ENCODE assay signal across 30 cellular contexts in the genomic region with DNA sequence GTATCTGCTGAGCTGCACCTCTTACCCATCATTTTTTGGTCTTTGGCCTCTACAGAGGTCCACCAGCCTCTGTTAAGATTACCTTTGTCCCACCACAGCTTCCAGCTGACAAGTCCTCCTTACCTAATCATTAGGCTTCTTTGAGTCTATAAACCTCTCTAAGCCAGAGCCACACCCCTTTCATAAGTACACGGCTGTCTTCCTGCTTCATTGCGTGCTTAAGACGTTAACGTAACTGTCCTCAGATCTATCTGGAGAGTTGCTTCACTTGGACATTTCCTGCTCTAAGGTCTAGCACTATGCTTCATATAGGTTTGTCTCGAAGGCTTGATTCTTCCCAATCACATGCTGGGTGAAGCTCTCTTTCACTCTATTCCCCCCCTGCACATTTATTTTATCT.
"Had no signal": no experiment of that assay in that cellular context is flagged by ENCODE, and none has a peak within 500 bp of the region (broad histone marks: within the 10 kb centered on the region; RNA-seq: fewer than 3 reads in every experiment).

No MANE protein-coding gene starts in this region.

- H3K9me3 Mint-ChIP-seq: activated B cell treated with CpG ODN at 0.5 μM for 24 hours; activated CD4-positive, alpha-beta memory T cell treated with anti-CD3 and anti-CD28 coated beads for 36 hours; activated CD4-positive, alpha-beta T cell treated with anti-CD3 and anti-CD28 coated beads, Interleukin-2, amount 10 ng/mL, durations not matched to agents 7 days and 5 days; activated naive CD4-positive, alpha-beta T cell treated with anti-CD3 and anti-CD28 coated beads, Interleukin-2, amount 50 U/mL, for 72 hours; activated naive CD8-positive, alpha-beta T cell treated with anti-CD3 and anti-CD28 coated beads, Interleukin-2, amount 50 U/mL, for 24 hours; activated T-cell treated with anti-CD3 and anti-CD28 coated beads, Interleukin-2, amount 50 U/mL, for 4 hours; T-helper 1 cell treated with Interleukin-12 subunit alpha and Interleukin-12 subunit beta and Interleukin-4 antibody, amounts not matched to agents 30 μg/mL and 1 μg/mL, for 36 hours had no signal

- ATAC-seq: activated naive CD4-positive, alpha-beta T cell treated with anti-CD3 and anti-CD28 coated beads, Interleukin-2, amount 50 U/mL, for 72 hours; activated naive CD8-positive, alpha-beta T cell treated with anti-CD3 and anti-CD28 coated beads, Interleukin-2, amount 50 U/mL, for 24 hours; activated T-cell treated with anti-CD3 and anti-CD28 coated beads, Interleukin-2, amount 50 U/mL, for 4 hours; body of pancreas; K562; SK-N-SH treated with all-trans-retinoic acid at 6 μM for 48 hours had no signal

- H3K27me3 ChIP-seq: ascending aorta, body of pancreas, Peyer's patch, SJSA1 had no signal

- DNase-seq: activated B cell treated with CpG ODN at 0.5 μM for 24 hours; activated CD4-positive, alpha-beta memory T cell treated with anti-CD3 and anti-CD28 coated beads for 36 hours; activated CD4-positive, alpha-beta T cell treated with anti-CD3 and anti-CD28 coated beads, Interleukin-2, amount 10 ng/mL, durations not matched to agents 7 days and 5 days; activated CD8-positive, alpha-beta memory T cell treated with anti-CD3 and anti-CD28 coated beads for 24 hours; activated effector memory CD4-positive, alpha-beta T cell treated with anti-CD3 and anti-CD28 coated beads, Interleukin-2, amount 50 U/mL, for 16 hours; activated naive CD4-positive, alpha-beta T cell treated with Interleukin-2 at 50 U/mL for 16 hours; activated naive CD8-positive, alpha-beta T cell treated with anti-CD3 and anti-CD28 coated beads, Interleukin-2, amount 50 U/mL, for 24 hours; activated T-cell treated with anti-CD3 and anti-CD28 coated beads, Interleukin-2, amount 50 U/mL, for 4 hours; amniotic stem cell; body of pancreas; central memory CD4-positive, alpha-beta T cell; Karpas-422; MM.1S; NCI-H1092 treated with DMSO at 0.1 percent for 48 hours; NCI-H1417 treated with DMSO at 0.1 percent for 48 hours; NCI-H1694; NCI-H2029; NCI-H345; NCI-H510A; NCI-H526 treated with DMSO at 0.1 percent for 48 hours; Peyer's patch; Right ventricle myocardium superior; SW 1271 had no signal

- H3K4me1 ChIP-seq: ascending aorta, body of pancreas, Peyer's patch, SJSA1 had no signal

- H3K4me3 Mint-ChIP-seq: activated B cell treated with CpG ODN at 0.5 μM for 24 hours; activated CD4-positive, alpha-beta memory T cell treated with anti-CD3 and anti-CD28 coated beads for 36 hours; activated CD4-positive, alpha-beta T cell treated with anti-CD3 and anti-CD28 coated beads, Interleukin-2, amount 10 ng/mL, durations not matched to agents 7 days and 5 days; activated naive CD8-positive, alpha-beta T cell treated with anti-CD3 and anti-CD28 coated beads, Interleukin-2, amount 50 U/mL, for 24 hours; activated T-cell treated with anti-CD3 and anti-CD28 coated beads, Interleukin-2, amount 50 U/mL, for 4 hours; T-helper 1 cell treated with Interleukin-12 subunit alpha and Interleukin-12 subunit beta and Interleukin-4 antibody, amounts not matched to agents 30 μg/mL and 1 μg/mL, for 36 hours had no signal

- H3K27ac ChIP-seq: ascending aorta, body of pancreas, Peyer's patch, RWPE1, SJSA1 had no signal

- H3K4me3 ChIP-seq: ascending aorta, body of pancreas, K562, Peyer's patch, SJSA1 had no signal

- H3K27ac Mint-ChIP-seq: activated B cell treated with CpG ODN at 0.5 μM for 24 hours; activated CD4-positive, alpha-beta memory T cell treated with anti-CD3 and anti-CD28 coated beads for 36 hours; activated CD4-positive, alpha-beta T cell treated with anti-CD3 and anti-CD28 coated beads, Interleukin-2, amount 10 ng/mL, durations not matched to agents 7 days and 5 days; activated naive CD4-positive, alpha-beta T cell treated with anti-CD3 and anti-CD28 coated beads, Interleukin-2, amount 50 U/mL, for 72 hours; activated naive CD8-positive, alpha-beta T cell treated with anti-CD3 and anti-CD28 coated beads, Interleukin-2, amount 50 U/mL, for 24 hours; T-helper 1 cell treated with Interleukin-12 subunit alpha and Interleukin-12 subunit beta and Interleukin-4 antibody, amounts not matched to agents 30 μg/mL and 1 μg/mL, for 36 hours had no signal

- H3K27me3 Mint-ChIP-seq: activated B cell treated with CpG ODN at 0.5 μM for 24 hours had no signal

- H3K36me3 ChIP-seq: ascending aorta, Peyer's patch, SJSA1 had no signal

- H3K36me3 Mint-ChIP-seq: activated CD4-positive, alpha-beta memory T cell treated with anti-CD3 and anti-CD28 coated beads for 36 hours; activated naive CD4-positive, alpha-beta T cell treated with anti-CD3 and anti-CD28 coated beads, Interleukin-2, amount 50 U/mL, for 72 hours had no signal

- H3K4me1 Mint-ChIP-seq: activated B cell treated with CpG ODN at 0.5 μM for 24 hours; activated CD4-positive, alpha-beta T cell treated with anti-CD3 and anti-CD28 coated beads, Interleukin-2, amount 10 ng/mL, durations not matched to agents 7 days and 5 days; activated naive CD8-positive, alpha-beta T cell treated with anti-CD3 and anti-CD28 coated beads, Interleukin-2, amount 50 U/mL, for 24 hours had no signal
